Comparison of ENCODE assay signal across 21 cellular contexts in genomic region chr3:189911001-189911400, GRCh38.
DNase-seq lines count a peak whose midpoint lies in the region; ATAC-seq, FAIRE-seq and TF ChIP-seq lines count a peak whose summit lies in the region.
"Had no signal": no experiment of that assay in that cellular context is flagged by ENCODE, and none has a peak within 500 bp of the region (broad histone marks: within the 10 kb centered on the region; RNA-seq: fewer than 3 reads in every experiment).

No MANE protein-coding gene starts in this region.

- H2AFZ ChIP-seq in PC-3 (ENCODE audit: low read length): no peak overlapping the region
- H2AFZ ChIP-seq: GM23338 had no signal

- no TSS peak for BruUV-seq in PC-3 (replicated peaks; lab: Mats Ljungman, UMichigan)

- H3F3A ChIP-seq in PC-3 (ENCODE audit: low read length, unreplicated experiment): peaks cover 13% of the 10 kb centered on the region

- WGBS in A549 (ENCODE audit: missing lambda C conversion rate): 35% methylated on average over 1 of the region's 1 CpG

- FAIRE-seq in A549 (lab: Jason Lieb, UNC): no peak
- FAIRE-seq in bronchial epithelial cell (lab: Jason Lieb, UNC): no peak
- FAIRE-seq: G401.6, GM12891, GM19239 had no signal

- H3K36me3 ChIP-seq in PC-3 (ENCODE audit: low read depth, low read length): no peaks in the 10 kb centered on the region
- H3K36me3 ChIP-seq in bronchial epithelial cell (ENCODE audit: control insufficient read depth, insufficient read depth, low read length): no peaks in the 10 kb centered on the region
- H3K36me3 ChIP-seq: BLaER1 treated with 17β-estradiol and CSF1 and Interleukin-3, amounts not matched to agents 10 nM and 100 nM had no signal

- TF ChIP-seq CTCF in A549 (IDR thresholded peaks at IDR 0.05): no peak
- TF ChIP-seq CTCF in PC-3 (conservative IDR thresholded peaks at IDR 0.05; ENCODE audit: low read depth, low read length): no peak
- no peak for TF ChIP-seq CTCF in bronchial epithelial cell (IDR thresholded peaks at IDR 0.05; ENCODE audit: insufficient read depth, low read length, severe bottlenecking)
- TF ChIP-seq CTCF in foreskin keratinocyte (conservative IDR thresholded peaks at IDR 0.05): no peak

- no peaks in the 10 kb centered on the region for H3K36me3 Mint-ChIP-seq in immature natural killer cell
- H3K36me3 Mint-ChIP-seq: CD8-positive, alpha-beta T cell had no signal

- no peak overlapping the region for H3K4me3 ChIP-seq in A549
- no peak overlapping the region for H3K4me3 ChIP-seq in PC-3 (ENCODE audit: low read length)
- no peak overlapping the region for H3K4me3 ChIP-seq in bronchial epithelial cell (ENCODE audit: low read depth, low read length)
- H3K4me3 ChIP-seq: BLaER1 treated with 17β-estradiol and CSF1 and Interleukin-3, amounts not matched to agents 10 nM and 100 nM; GM23338 had no signal

- H3K27ac Mint-ChIP-seq in immature natural killer cell: no peak overlapping the region
- H3K27ac Mint-ChIP-seq: B cell; CD8-positive, alpha-beta T cell; GM23338; HFFc6 had no signal

- H3K27ac ChIP-seq in A549 (peak overlapping the region; percentile 21 to 75; a peak in 5 of 6 replicates), PC-3 (ENCODE audit: low read length) (peak overlapping the region; percentile 90), foreskin keratinocyte (peak overlapping the region; percentile 99)
- H3K27ac ChIP-seq: BLaER1 treated with 17β-estradiol and CSF1 and Interleukin-3, amounts not matched to agents 10 nM and 100 nM had no signal

- POLR2A ChIA-PET in A549 (lab: Yijun Ruan, JAX) (no interaction called here), PC-3 (lab: Charles Lee; ENCODE audit: unreplicated experiment) (no interaction called here)

- H3K4me3 Mint-ChIP-seq in immature natural killer cell: no peak overlapping the region
- H3K4me3 Mint-ChIP-seq: B cell; CD8-positive, alpha-beta T cell; GM23338; HFFc6 had no signal

- no peak for ATAC-seq in A549
- ATAC-seq in PC-3: peak; percentile 7
- ATAC-seq in foreskin keratinocyte: no peak
- ATAC-seq in HG02981 (IDR thresholded peaks at IDR 0.05; ENCODE audit: unreplicated experiment): no peak
- ATAC-seq: CD8-positive, alpha-beta T cell; GM23338; HCT116 had no signal

- no peaks in the 10 kb centered on the region for H4K20me1 ChIP-seq in PC-3 (ENCODE audit: low read length)
- H4K20me1 ChIP-seq: BLaER1 treated with 17β-estradiol and CSF1 and Interleukin-3, amounts not matched to agents 10 nM and 100 nM had no signal

- no peak for DNase-seq in A549 (ENCODE audit: low read depth in 1 of 2, low spot score in 1 of 2)
- DNase-seq in PC-3: peak; percentile 72
- peak; percentile 77 for DNase-seq in bronchial epithelial cell (ENCODE audit: low read depth)
- peak in 1 of 2 donors; percentile 55 for DNase-seq in foreskin keratinocyte
- DNase-seq in NCI-H446 (lab: John Stamatoyannopoulos, UW): no peak
- no peak for DNase-seq in immature natural killer cell
- no peak for DNase-seq in OCI-M2 (lab: John Stamatoyannopoulos, UW; ENCODE audit: unreplicated experiment)
- DNase-seq: 8988T; CD8-positive, alpha-beta T cell; DMS 273 treated with DMSO at 0.1 percent for 48 hours; DMS53; H7; HFFc6 had no signal

- peaks cover 0 to 2% (median 2%) of the 10 kb centered on the region in 3 donors for H3K27me3 Mint-ChIP-seq in immature natural killer cell (ENCODE audit: low read depth in 3 of 3)

- H3K79me2 ChIP-seq in PC-3 (ENCODE audit: low read length): no peaks in the 10 kb centered on the region

- H3K4me1 ChIP-seq in A549 (peaks cover 50% of the 10 kb centered on the region), PC-3 (ENCODE audit: insufficient read depth, low read length) (peaks cover 65% of the 10 kb centered on the region), foreskin keratinocyte (peaks cover 60% of the 10 kb centered on the region)

- H3K4me2 ChIP-seq in A549 (no peak overlapping the region), PC-3 (ENCODE audit: low read length) (peak overlapping the region; percentile 5; the same call in 1 of the 2 replicates)
- H3K4me2 ChIP-seq: BLaER1 treated with 17β-estradiol and CSF1 and Interleukin-3, amounts not matched to agents 10 nM and 100 nM; GM23338 had no signal

- H3K9me3 ChIP-seq in A549 (peaks cover 6% of the 10 kb centered on the region; the same call in 1 of the 3 replicates), PC-3 (ENCODE audit: low read length) (no peaks in the 10 kb centered on the region)
- H3K9me3 ChIP-seq: BLaER1 treated with 17β-estradiol and CSF1 and Interleukin-3, amounts not matched to agents 10 nM and 100 nM had no signal

- CTCF ChIA-PET in A549 (lab: Yijun Ruan, JAX): no interaction called here
- CTCF ChIA-PET in PC-3 (lab: Charles Lee): no interaction called here

- H3K9me3 Mint-ChIP-seq in immature natural killer cell: peaks cover 0 to 10% (median under 1%) of the 10 kb centered on the region in 6 donors
- H3K9me3 Mint-ChIP-seq: CD8-positive, alpha-beta T cell; GM23338; HFFc6 had no signal

- TF ChIP-seq POLR2A in A549 (IDR thresholded peaks at IDR 0.05; ENCODE audit: low read length): no peak

- H3K9ac ChIP-seq in PC-3 (ENCODE audit: low read length): no peak overlapping the region
- H3K9ac ChIP-seq: BLaER1 treated with 17β-estradiol and CSF1 and Interleukin-3, amounts not matched to agents 10 nM and 100 nM had no signal

- H3K9me2 ChIP-seq in PC-3 (replicated peaks; ENCODE audit: low read length): no peaks in the 10 kb centered on the region; the same call in 1 of the 2 replicates

- TF ChIP-seq EP300 in A549 (IDR thresholded peaks at IDR 0.05): no peak

- H3K4me1 Mint-ChIP-seq in immature natural killer cell: no peaks in the 10 kb centered on the region
- H3K4me1 Mint-ChIP-seq: B cell had no signal

- H3K27me3 ChIP-seq in PC-3 (ENCODE audit: low read length) (no peaks in the 10 kb centered on the region), bronchial epithelial cell (ENCODE audit: control insufficient read depth, insufficient read depth, low read length) (no peaks in the 10 kb centered on the region), foreskin keratinocyte (no peaks in the 10 kb centered on the region)
- H3K27me3 ChIP-seq: BLaER1 treated with 17β-estradiol and CSF1 and Interleukin-3, amounts not matched to agents 10 nM and 100 nM had no signal

- no peak for TF ChIP-seq RAD21 in A549 (conservative IDR thresholded peaks at IDR 0.05 in 1 of 2, IDR thresholded peaks at IDR 0.05 in 1 of 2)

- intact Hi-C loops in PC-3 (cut with micrococcal nuclease): no loop called here

TF ChIP-seq in A549, 52 proteins besides CTCF, POLR2A, EP300 and RAD21:
- TF ChIP-seq EHF (CRISPR knock-in tag; IDR thresholded peaks at IDR 0.05): no peak
- no peak for TF ChIP-seq ELK1 (IDR thresholded peaks at IDR 0.05; ENCODE audit: low read depth, low read length)
- no peak for TF ChIP-seq CBX8 (IDR thresholded peaks at IDR 0.05)
- no peak for TF ChIP-seq ZC3H11A (IDR thresholded peaks at IDR 0.05)
- no peak for TF ChIP-seq RARB (CRISPR knock-in tag; IDR thresholded peaks at IDR 0.05)
- no peak for TF ChIP-seq MAFK (IDR thresholded peaks at IDR 0.05; ENCODE audit: partially characterized antibody)
- TF ChIP-seq KDM1A (IDR thresholded peaks at IDR 0.05; ENCODE audit: low read depth): no peak

Comparison
In these comparisons a context has a peak if more than half of its experiments do, and no peak if none do; other contexts are left out.
1. DNase-seq: peak in PC-3 (single experiment) and bronchial epithelial cell (single experiment); none in A549 (0 of 2), NCI-H446 (0 of 2), immature natural killer cell (0 of 3) and OCI-M2 (single experiment).
2. H3K27ac ChIP-seq: peak in every context shown above with its lines; median percentile 99 in foreskin keratinocyte; 90 in PC-3; 48 in A549.